In the genomic region with DNA sequence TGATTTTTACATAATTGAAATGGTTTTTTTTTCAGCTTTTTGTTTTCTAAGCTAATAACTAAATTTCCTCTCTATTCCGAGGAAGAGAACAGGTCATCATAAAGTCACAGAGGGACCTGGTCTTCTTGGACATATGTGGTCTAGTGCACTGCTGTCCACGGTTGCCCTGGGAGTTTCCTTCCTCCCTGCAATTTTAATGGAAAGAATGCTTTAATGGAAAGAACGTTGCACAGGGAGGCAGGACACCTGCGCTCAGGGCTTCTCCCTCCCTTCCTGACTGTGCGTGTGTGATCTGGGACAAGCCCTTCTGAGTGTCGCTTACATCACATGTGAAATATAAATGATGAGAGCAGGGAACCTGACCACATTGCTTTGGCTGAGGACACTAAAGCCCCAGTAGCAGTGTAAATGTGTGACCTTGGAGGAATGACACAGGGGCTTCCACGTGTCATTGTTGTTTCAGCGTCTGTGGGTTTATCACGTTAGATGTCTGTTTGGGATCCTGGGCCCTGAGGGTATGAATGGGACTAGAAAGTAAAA, we compare ENCODE assay signal across 19 cellular contexts.
"Had no signal": no experiment of that assay in that cellular context is flagged by ENCODE, and none has a peak within 500 bp of the region (broad histone marks: within the 10 kb centered on the region; RNA-seq: fewer than 3 reads in every experiment).

No MANE protein-coding gene starts in this region.

- H3K4me3 ChIP-seq: coronary artery, right atrium auricular region, suprapubic skin, thyroid gland had no signal

- H3K4me1 Mint-ChIP-seq: natural killer cell had no signal

- H3K27me3 Mint-ChIP-seq: type B pancreatic cell had no signal

- H3K4me1 ChIP-seq: foreskin keratinocyte, suprapubic skin had no signal

- ATAC-seq: foreskin keratinocyte; left lobe of liver; natural killer cell; stimulated activated naive CD8-positive, alpha-beta T cell treated with anti-CD3 and anti-CD28 coated beads, Interleukin-15, Interleukin-2, amounts not matched to agents 100 U/mL and 50 U/mL, for 24 hours had no signal

- H3K9me3 ChIP-seq: right atrium auricular region, suprapubic skin, thyroid gland had no signal

- H3K4me3 Mint-ChIP-seq: endodermal cell; natural killer cell; stimulated activated effector memory CD8-positive, alpha-beta T cell treated with anti-CD3 and anti-CD28 coated beads, Interleukin-12 subunit alpha, Interleukin-12 subunit beta, amount 100 ng/mL, for 72 hours; type B pancreatic cell had no signal

- H3K27ac ChIP-seq: coronary artery, foreskin keratinocyte, suprapubic skin, thyroid gland had no signal

- H3K9me3 Mint-ChIP-seq: endodermal cell; natural killer cell; stimulated activated effector memory CD8-positive, alpha-beta T cell treated with anti-CD3 and anti-CD28 coated beads, Interleukin-12 subunit alpha, Interleukin-12 subunit beta, amount 100 ng/mL, for 72 hours; type B pancreatic cell had no signal

- DNase-seq: effector CD4-positive, alpha-beta T cell; endodermal cell; erythroblast; foreskin keratinocyte; head of caudate nucleus; hippocampal formation; kidney glomerular epithelial cell; mammary epithelial cell; natural killer cell; stimulated activated CD4-positive, alpha-beta T cell treated with anti-CD3 and anti-CD28 coated beads, Interleukin-4, amount 100 ng/mL, for 1 hour; stimulated activated CD8-positive, alpha-beta memory T cell treated with anti-CD3 and anti-CD28 coated beads, Interleukin-4, amount 100 ng/mL, for 48 hours; stimulated activated naive CD8-positive, alpha-beta T cell treated with anti-CD3 and anti-CD28 coated beads, Interleukin-15, Interleukin-2, amounts not matched to agents 100 U/mL and 50 U/mL, for 24 hours; thyroid gland had no signal

- H3K36me3 Mint-ChIP-seq: stimulated activated effector memory CD8-positive, alpha-beta T cell treated with anti-CD3 and anti-CD28 coated beads, Interleukin-12 subunit alpha, Interleukin-12 subunit beta, amount 100 ng/mL, for 72 hours had no signal

- H3K27ac Mint-ChIP-seq: endodermal cell; natural killer cell; stimulated activated effector memory CD8-positive, alpha-beta T cell treated with anti-CD3 and anti-CD28 coated beads, Interleukin-12 subunit alpha, Interleukin-12 subunit beta, amount 100 ng/mL, for 72 hours; type B pancreatic cell had no signal

- H3K27me3 ChIP-seq: foreskin keratinocyte, right atrium auricular region, suprapubic skin, thyroid gland had no signal
